1 cellular context compared by ENCODE assay signal in the genomic region with DNA sequence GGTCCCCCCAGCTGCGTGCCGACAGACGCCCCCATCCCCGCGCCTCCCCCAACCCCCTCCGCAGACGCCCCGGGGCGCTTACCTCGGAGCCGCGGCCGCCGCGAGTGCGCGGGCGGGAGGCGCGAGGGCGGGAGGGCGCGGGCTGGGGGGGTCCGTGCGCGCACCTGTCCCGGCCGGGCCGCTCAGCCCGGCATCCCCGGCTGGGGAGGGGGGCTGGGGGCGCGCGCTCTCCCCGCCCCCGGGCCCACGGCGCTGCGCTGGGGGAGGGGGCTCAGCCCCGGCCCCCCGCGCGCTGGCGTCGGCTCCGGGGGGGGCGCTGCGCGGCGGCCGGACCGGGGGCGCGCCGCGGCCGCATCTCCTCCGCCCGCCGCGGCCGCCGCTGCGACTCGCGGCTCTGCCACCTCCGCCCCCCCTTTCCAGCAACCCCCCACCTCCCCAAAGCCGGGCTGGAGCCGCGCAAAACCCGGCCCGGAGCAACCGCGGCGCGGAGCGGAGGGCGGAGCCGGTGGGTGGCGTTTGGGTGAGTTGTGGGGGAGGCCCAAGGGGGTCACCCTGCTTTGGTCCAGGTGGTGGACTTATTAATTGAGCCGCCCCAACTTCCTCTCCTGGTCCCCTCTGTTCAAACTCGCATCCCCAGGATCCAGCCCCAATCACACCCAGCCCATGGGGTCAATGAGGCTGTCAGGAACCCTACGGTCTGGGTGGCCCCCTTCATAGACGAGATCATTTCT.
TF ChIP-seq lines count a peak whose summit lies in the region.

No MANE protein-coding gene starts in this region.

TF ChIP-seq in HCT116, 20 proteins besides CTCF, POLR2A, EP300 and RAD21:
- peak; percentile 79 for TF ChIP-seq YY1 (IDR thresholded peaks at IDR 0.05; ENCODE audit: extremely low read depth, insufficient replicate concordance, low read depth, low read length)
- no peak for TF ChIP-seq SIN3A (IDR thresholded peaks at IDR 0.05; ENCODE audit: low read depth)
- TF ChIP-seq SP1 (IDR thresholded peaks at IDR 0.05; ENCODE audit: low read depth), result peak; percentile 81
- TF ChIP-seq ZFX (IDR thresholded peaks at IDR 0.05), result 0 out of 2 replicates have a peak, but pooled peaks have one; percentile 26
- TF ChIP-seq JUND (IDR thresholded peaks at IDR 0.05), result no peak
